In genomic region chr5:181052928-181053759, GRCh38 we compare ENCODE assay signal across 8 cellular contexts. TPM values are rescaled to one million over a fixed set of nuclear protein-coding genes. Genes with fewer than 3 reads are reported as not detected.
DNase-seq lines count a peak whose midpoint lies in the region; ATAC-seq and TF ChIP-seq lines count a peak whose summit lies in the region.

No MANE protein-coding gene starts in this region.

- H3K36me3 Mint-ChIP-seq in activated naive CD8-positive, alpha-beta T cell: no peaks in the 10 kb centered on the region

- TF ChIP-seq CTCF in MM.1S (IDR thresholded peaks at IDR 0.05; ENCODE audit: low read length): no peak

- H3F3A ChIP-seq in MM.1S (ENCODE audit: insufficient read depth, low read length): no peaks in the 10 kb centered on the region

- DNase-seq in H7: peak; percentile 91
- peak; percentile 34 for DNase-seq in stimulated activated CD8-positive, alpha-beta memory T cell treated with anti-CD3 and anti-CD28 coated beads, Interleukin-4, amount 100 ng/mL, for 48 hours
- no peak for DNase-seq in DMS153 treated with DMSO at 0.1 percent for 48 hours (lab: John Stamatoyannopoulos, UW; ENCODE audit: unreplicated experiment)
- DNase-seq in MM.1S: no peak

- no peak overlapping the region for H3K4me2 ChIP-seq in MM.1S (ENCODE audit: low read depth, low read length)

- peak overlapping the region; percentile 80 for H3K4me3 Mint-ChIP-seq in activated naive CD8-positive, alpha-beta T cell

- H3K9me2 ChIP-seq in MM.1S (replicated peaks; ENCODE audit: insufficient read depth, low read length): no peaks in the 10 kb centered on the region

- no peaks in the 10 kb centered on the region for H3K79me2 ChIP-seq in ACC112 (ENCODE audit: control insufficient read depth, insufficient read depth, low read length, unreplicated experiment)
- H3K79me2 ChIP-seq in MM.1S (ENCODE audit: low read length): no peaks in the 10 kb centered on the region

- H3K36me3 ChIP-seq in ACC112 (ENCODE audit: insufficient read depth, low read length) (no peaks in the 10 kb centered on the region), H7 (replicated peaks; ENCODE audit: control insufficient read depth, insufficient read depth, low read length) (no peaks in the 10 kb centered on the region), MM.1S (replicated peaks; ENCODE audit: insufficient read depth, low read length) (no peaks in the 10 kb centered on the region)

- peaks cover 58% of the 10 kb centered on the region for H3K27me3 Mint-ChIP-seq in activated naive CD8-positive, alpha-beta T cell

- H3K27ac ChIP-seq in ACC112 (ENCODE audit: low read depth, low read length): no peak overlapping the region
- H3K27ac ChIP-seq in MM.1S (ENCODE audit: low read length): no peak overlapping the region

- peak overlapping the region; percentile 65 for H3K4me3 ChIP-seq in ACC112 (ENCODE audit: low read depth, low read length)
- H3K4me3 ChIP-seq in H7 (ENCODE audit: insufficient read depth, low read depth, low read length): peak overlapping the region; percentile 75
- peak overlapping the region; percentile 72 for H3K4me3 ChIP-seq in iPS-18c (ENCODE audit: insufficient read depth, low read depth, low read length)
- H3K4me3 ChIP-seq in MM.1S (ENCODE audit: low read length): no peak overlapping the region

- peaks cover 16% of the 10 kb centered on the region for H3K4me1 Mint-ChIP-seq in activated naive CD8-positive, alpha-beta T cell (ENCODE audit: low read depth)

- H3K4me1 ChIP-seq in ACC112 (ENCODE audit: control insufficient read depth, insufficient read depth, low read length, unreplicated experiment): no peaks in the 10 kb centered on the region
- no peaks in the 10 kb centered on the region for H3K4me1 ChIP-seq in MM.1S (ENCODE audit: low read length)

- H4K20me1 ChIP-seq in MM.1S (ENCODE audit: insufficient read depth, low read length): no peaks in the 10 kb centered on the region

- H2AFZ ChIP-seq in ACC112 (ENCODE audit: low read length, unreplicated experiment): no peak overlapping the region
- H2AFZ ChIP-seq in MM.1S (ENCODE audit: low read length): no peak overlapping the region

- no peak overlapping the region for H3K27ac Mint-ChIP-seq in activated naive CD8-positive, alpha-beta T cell

- H3K9me3 ChIP-seq in iPS-18c (ENCODE audit: control insufficient read depth, insufficient read depth, low read length) (no peaks in the 10 kb centered on the region), MM.1S (replicated peaks; ENCODE audit: insufficient read depth, low read length) (no peaks in the 10 kb centered on the region)

- H3K9ac ChIP-seq in MM.1S (ENCODE audit: low read length): no peak overlapping the region

- H3K27me3 ChIP-seq in ACC112 (ENCODE audit: insufficient read depth, low read length) (peaks cover 93% of the 10 kb centered on the region), H7 (ENCODE audit: control insufficient read depth, insufficient read depth, low read length) (peaks cover 86% of the 10 kb centered on the region), MM.1S (replicated peaks; ENCODE audit: insufficient read depth, low read length) (peaks cover 64% of the 10 kb centered on the region)

- no peak for ATAC-seq in GM19328 (IDR thresholded peaks at IDR 0.05; ENCODE audit: unreplicated experiment)

- H3K9me3 Mint-ChIP-seq in activated naive CD8-positive, alpha-beta T cell (ENCODE audit: low read depth): no peaks in the 10 kb centered on the region

RNA-seq across cellular contexts. Expression of gene BTNL9, which starts 13.1 kb away (rescaled TPM):
- 0.31 and 1.1 TPM in 2 replicates for total RNA-seq in H7 (2014; rRNA removed; shearing (Covaris generic))

Comparison
In these comparisons a context has a peak if more than half of its experiments do, and no peak if none do; other contexts are left out.
1. DNase-seq: peak in H7 (single experiment) and stimulated activated CD8-positive, alpha-beta memory T cell treated with anti-CD3 and anti-CD28 coated beads, Interleukin-4, amount 100 ng/mL, for 48 hours (single experiment); none in DMS153 treated with DMSO at 0.1 percent for 48 hours (single experiment) and MM.1S (single experiment).